ENCODE assay signal across 28 cellular contexts in genomic region chr1:56113679-56114078, GRCh38.
"Had no signal": no experiment of that assay in that cellular context is flagged by ENCODE, and none has a peak within 500 bp of the region (broad histone marks: within the 10 kb centered on the region; RNA-seq: fewer than 3 reads in every experiment).

No MANE protein-coding gene starts in this region.

- H3K4me3 ChIP-seq: neural progenitor cell, pancreas, prostate gland, right lobe of liver, skin epidermis, smooth muscle cell, spleen, thoracic aorta, thyroid gland, tibial nerve, upper lobe of left lung, vagina had no signal

- H3K27ac Mint-ChIP-seq: naive thymus-derived CD4-positive, alpha-beta T cell; natural killer cell; nephron; neural progenitor cell; stimulated activated memory B cell treated with anti-CD40 and anti-IgM and Interleukin-4, amounts not matched to agents 10 μg/mL and 1 μg/mL and 100 μg/mL, for 72 hours; stimulated activated naive CD8-positive, alpha-beta T cell treated with anti-CD3 and anti-CD28 coated beads, Interleukin-15, amount 100 ng/mL, for 72 hours had no signal

- ATAC-seq: naive thymus-derived CD4-positive, alpha-beta T cell; natural killer cell; pancreas; right lobe of liver; stimulated activated memory B cell treated with anti-CD40 and anti-IgM and Interleukin-4, amounts not matched to agents 10 μg/mL and 1 μg/mL and 100 μg/mL, for 72 hours; stimulated activated naive CD8-positive, alpha-beta T cell treated with anti-CD3 and anti-CD28 coated beads, Interleukin-15, amount 100 ng/mL, for 72 hours; stimulated activated naive CD8-positive, alpha-beta T cell treated with anti-CD3 and anti-CD28 coated beads, Interleukin-15, Interleukin-2, amounts not matched to agents 100 U/mL and 50 U/mL, for 24 hours had no signal

- H3K9me3 Mint-ChIP-seq: stimulated activated memory B cell treated with anti-CD40 and anti-IgM and Interleukin-4, amounts not matched to agents 10 μg/mL and 1 μg/mL and 100 μg/mL, for 72 hours had no signal

- H3K27me3 Mint-ChIP-seq: stimulated activated naive CD8-positive, alpha-beta T cell treated with anti-CD3 and anti-CD28 coated beads, Interleukin-15, amount 100 ng/mL, for 72 hours had no signal

- H3K9me3 ChIP-seq: pancreas, prostate gland, right lobe of liver, thoracic aorta, thyroid gland had no signal

- H3K4me1 Mint-ChIP-seq: naive thymus-derived CD4-positive, alpha-beta T cell; natural killer cell; nephron; neural progenitor cell; stimulated activated memory B cell treated with anti-CD40 and anti-IgM and Interleukin-4, amounts not matched to agents 10 μg/mL and 1 μg/mL and 100 μg/mL, for 72 hours; stimulated activated naive CD8-positive, alpha-beta T cell treated with anti-CD3 and anti-CD28 coated beads, Interleukin-15, amount 100 ng/mL, for 72 hours had no signal

- H3K27ac ChIP-seq: neural progenitor cell, pancreas, prostate gland, right lobe of liver, skin epidermis, spleen, thoracic aorta, thyroid gland, tibial nerve, upper lobe of left lung, vagina had no signal

- H3K4me1 ChIP-seq: neural progenitor cell, pancreas, prostate gland, right lobe of liver, spleen, thyroid gland, upper lobe of left lung, vagina had no signal

- DNase-seq: naive thymus-derived CD4-positive, alpha-beta T cell; natural killer cell; occipital lobe; pancreas; retina; right cardiac atrium; right lobe of liver; spleen; stimulated activated CD4-positive, alpha-beta T cell treated with anti-CD3 and anti-CD28 coated beads, Interleukin-12 subunit alpha, Interleukin-12 subunit beta, amount 100 ng/mL, for 4 hours; stimulated activated CD4-positive, alpha-beta T cell treated with anti-CD3 and anti-CD28 coated beads, Interleukin-1b, Interleukin-23, amount 100 ng/mL, for 48 hours; stimulated activated CD4-positive, alpha-beta T cell treated with anti-CD3 and anti-CD28 coated beads, Interleukin-4, amount 100 ng/mL, for 1 hour; stimulated activated CD4-positive, alpha-beta T cell treated with anti-CD3 and anti-CD28 coated beads, Interleukin-4, amount 100 ng/mL, for 4 hours; stimulated activated CD8-positive, alpha-beta memory T cell treated with anti-CD3 and anti-CD28 coated beads, Interleukin-4, amount 100 ng/mL, for 48 hours; stimulated activated naive CD4-positive, alpha-beta T cell; stimulated activated naive CD8-positive, alpha-beta T cell treated with anti-CD3 and anti-CD28 coated beads, Interleukin-15, amount 100 ng/mL, for 72 hours; stimulated activated naive CD8-positive, alpha-beta T cell treated with anti-CD3 and anti-CD28 coated beads, Interleukin-15, Interleukin-2, amounts not matched to agents 100 U/mL and 50 U/mL, for 24 hours; thyroid gland; trophoblast cell; upper lobe of left lung had no signal

- H3K9ac ChIP-seq: neural progenitor cell had no signal

- H3K36me3 Mint-ChIP-seq: naive thymus-derived CD4-positive, alpha-beta T cell; natural killer cell; stimulated activated memory B cell treated with anti-CD40 and anti-IgM and Interleukin-4, amounts not matched to agents 10 μg/mL and 1 μg/mL and 100 μg/mL, for 72 hours had no signal

- H3K27me3 ChIP-seq: neural progenitor cell, pancreas, right lobe of liver, spleen, thyroid gland, tibial nerve, upper lobe of left lung, vagina had no signal

- H3K4me3 Mint-ChIP-seq: naive thymus-derived CD4-positive, alpha-beta T cell; natural killer cell; nephron; neural progenitor cell; stimulated activated memory B cell treated with anti-CD40 and anti-IgM and Interleukin-4, amounts not matched to agents 10 μg/mL and 1 μg/mL and 100 μg/mL, for 72 hours; stimulated activated naive CD8-positive, alpha-beta T cell treated with anti-CD3 and anti-CD28 coated beads, Interleukin-15, amount 100 ng/mL, for 72 hours had no signal

- H3K36me3 ChIP-seq: pancreas, prostate gland, right lobe of liver, spleen, thoracic aorta, thyroid gland, tibial nerve, upper lobe of left lung, vagina had no signal
